1 cellular context compared by ENCODE assay signal in the genomic region with DNA sequence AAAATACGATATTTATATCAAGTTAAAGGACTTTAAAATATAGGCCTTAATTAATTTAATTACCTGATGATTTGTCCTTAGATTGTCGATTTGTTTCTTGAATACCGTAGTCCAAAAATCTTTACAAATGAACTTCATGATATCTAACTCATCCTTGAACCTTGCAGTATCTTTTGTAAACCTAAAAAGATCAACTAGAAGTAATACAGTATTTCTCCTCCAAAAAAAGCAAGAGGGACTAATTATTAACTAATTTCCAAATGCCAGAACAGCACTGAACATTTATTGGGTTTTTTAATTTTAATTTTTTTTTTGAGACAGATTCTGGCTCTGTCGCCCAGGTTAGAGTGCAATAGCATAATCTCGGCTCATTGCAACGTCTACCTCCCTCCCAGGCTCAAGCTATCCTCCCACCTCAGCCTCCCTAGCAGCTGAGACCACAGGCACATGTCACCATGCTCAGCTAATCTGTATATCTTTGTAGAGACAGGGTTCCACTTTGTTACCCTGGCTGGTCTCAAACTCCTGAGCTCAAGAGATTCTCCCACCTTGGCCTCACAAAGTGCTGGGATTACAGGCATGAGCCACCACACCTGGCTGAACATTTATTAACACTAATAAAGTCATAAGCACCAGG.
TF ChIP-seq lines count a peak whose summit lies in the region.

No MANE protein-coding gene starts in this region.

TF ChIP-seq in HepG2, 621 proteins besides CTCF, POLR2A, EP300 and RAD21:
- TF ChIP-seq, protein P1, sequence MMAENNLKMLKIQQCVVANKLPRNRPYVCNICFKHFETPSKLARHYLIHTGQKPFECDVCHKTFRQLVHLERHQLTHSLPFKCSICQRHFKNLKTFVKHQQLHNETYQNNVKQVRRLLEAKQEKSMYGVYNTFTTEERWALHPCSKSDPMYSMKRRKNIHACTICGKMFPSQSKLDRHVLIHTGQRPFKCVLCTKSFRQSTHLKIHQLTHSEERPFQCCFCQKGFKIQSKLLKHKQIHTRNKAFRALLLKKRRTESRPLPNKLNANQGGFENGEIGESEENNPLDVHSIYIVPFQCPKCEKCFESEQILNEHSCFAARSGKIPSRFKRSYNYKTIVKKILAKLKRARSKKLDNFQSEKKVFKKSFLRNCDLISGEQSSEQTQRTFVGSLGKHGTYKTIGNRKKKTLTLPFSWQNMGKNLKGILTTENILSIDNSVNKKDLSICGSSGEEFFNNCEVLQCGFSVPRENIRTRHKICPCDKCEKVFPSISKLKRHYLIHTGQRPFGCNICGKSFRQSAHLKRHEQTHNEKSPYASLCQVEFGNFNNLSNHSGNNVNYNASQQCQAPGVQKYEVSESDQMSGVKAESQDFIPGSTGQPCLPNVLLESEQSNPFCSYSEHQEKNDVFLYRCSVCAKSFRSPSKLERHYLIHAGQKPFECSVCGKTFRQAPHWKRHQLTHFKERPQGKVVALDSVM (CRISPR knock-in tag; IDR thresholded peaks at IDR 0.05) = 0 out of 2 replicates have a peak, but pooled peaks have one; percentile 29
- TF ChIP-seq NCOA5 (CRISPR knock-in tag; IDR thresholded peaks at IDR 0.05) = no peak
